ENCODE assay signal across 8 cellular contexts in the genomic region with DNA sequence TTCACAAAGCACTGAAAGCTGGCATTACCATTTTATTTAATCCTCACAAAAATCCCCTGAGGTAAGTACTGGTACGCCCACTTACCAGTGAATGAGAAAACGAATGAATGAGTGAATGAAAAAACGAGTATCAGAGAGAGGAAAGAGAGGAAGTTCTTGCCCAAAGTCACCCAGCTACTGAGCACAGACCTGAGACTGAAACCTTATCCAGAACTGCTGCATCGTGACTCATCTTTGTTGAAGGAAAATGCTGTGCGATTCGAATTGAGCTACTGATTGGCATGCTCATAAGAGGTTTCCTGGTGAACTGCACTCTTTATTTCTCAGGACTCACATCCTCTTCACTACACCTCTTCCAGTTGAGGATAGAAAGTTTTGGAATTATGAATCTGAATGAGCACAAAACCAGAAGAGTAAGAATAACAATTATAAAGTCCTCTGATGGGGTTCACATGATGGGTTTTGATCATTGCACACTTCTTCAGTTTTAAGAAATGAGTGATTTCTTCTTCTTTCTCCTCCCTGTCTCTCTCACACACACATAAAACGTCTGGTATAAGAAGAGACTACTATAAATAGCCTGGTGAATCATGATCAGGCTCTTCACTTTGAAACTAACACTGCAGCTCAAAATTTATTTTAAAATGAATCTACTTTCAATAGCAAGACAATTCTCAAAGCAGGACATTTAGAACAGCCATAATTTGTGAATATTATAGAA. TPM values are rescaled to one million over a fixed set of nuclear protein-coding genes. Genes with fewer than 3 reads are reported as not detected.
DNase-seq lines count a peak whose midpoint lies in the region; ATAC-seq, FAIRE-seq and TF ChIP-seq lines count a peak whose summit lies in the region.

No MANE protein-coding gene starts in this region.

- DNase-seq in A549 (ENCODE audit: low read depth in 1 of 2, low spot score in 1 of 2) (peak in 1 of 2 experiments; percentile 3), kidney epithelial cell (ENCODE audit: low read depth) (peak; percentile 61), colonic mucosa (no peak), activated gamma-delta T cell treated with Interleukin-2 at 50 U/mL for 16 hours (no peak), NCI-H1436 treated with DMSO at 0.1 percent for 48 hours (lab: John Stamatoyannopoulos, UW) (no peak)
- peak; percentile 59 for DNase-seq in activated CD8-positive, alpha-beta T cell treated with anti-CD3 and anti-CD28 coated beads for 36 hours

- TF ChIP-seq EP300 in A549 (IDR thresholded peaks at IDR 0.05) = no peak

- H3K4me1 ChIP-seq in A549 = no peaks in the 10 kb centered on the region
- H3K4me1 ChIP-seq in colonic mucosa = no peaks in the 10 kb centered on the region

- peaks cover 71% of the 10 kb centered on the region for H3K36me3 Mint-ChIP-seq in activated CD8-positive, alpha-beta T cell treated with anti-CD3 and anti-CD28 coated beads for 36 hours (ENCODE audit: low read depth)

- H3K27ac ChIP-seq in A549 (no peak overlapping the region), colonic mucosa (no peak overlapping the region)

- POLR2A ChIA-PET in A549 (lab: Yijun Ruan, JAX) = no interaction called here
- POLR2A ChIA-PET in activated CD8-positive, alpha-beta T cell treated with anti-CD3 and anti-CD28 coated beads for 36 hours (lab: Charles Lee) = interaction anchor here (0.6 to 3.7 kb wide), 14 partner anchors 11 to 169 kb away, joined by 3 to 23 read pairs (median 4); partner anchors contain the start of genes IL12RB2 and SERBP1

- no peak overlapping the region for H3K4me2 ChIP-seq in A549

- intact Hi-C loops in activated CD8-positive, alpha-beta T cell treated with anti-CD3 and anti-CD28 coated beads for 36 hours (cut with micrococcal nuclease) = loop anchor here (5.0 to 10.0 kb wide), 3 partner anchors 78 to 345 kb away; partner anchors contain the start of gene GADD45A
- intact Hi-C loops in colonic mucosa (cut with DNase I) = no loop called here

- H3K27ac Mint-ChIP-seq in activated CD8-positive, alpha-beta T cell treated with anti-CD3 and anti-CD28 coated beads for 36 hours = peak overlapping the region; percentile 89

- H3K9me3 Mint-ChIP-seq in activated CD8-positive, alpha-beta T cell treated with anti-CD3 and anti-CD28 coated beads for 36 hours = peaks cover 3% of the 10 kb centered on the region

- H3K4me3 Mint-ChIP-seq in activated CD8-positive, alpha-beta T cell treated with anti-CD3 and anti-CD28 coated beads for 36 hours = peak overlapping the region; percentile 2

- TF ChIP-seq CTCF in A549 (IDR thresholded peaks at IDR 0.05) (no peak), kidney epithelial cell (IDR thresholded peaks at IDR 0.05; ENCODE audit: insufficient read depth, low read length, poor library complexity, severe bottlenecking) (no peak), colonic mucosa (IDR thresholded peaks at IDR 0.05) (no peak)
- TF ChIP-seq CTCF in activated CD8-positive, alpha-beta T cell treated with anti-CD3 and anti-CD28 coated beads for 36 hours (IDR thresholded peaks at IDR 0.05) = no peak

- H3K4me1 Mint-ChIP-seq in activated CD8-positive, alpha-beta T cell treated with anti-CD3 and anti-CD28 coated beads for 36 hours (ENCODE audit: low read depth) = peaks cover 83% of the 10 kb centered on the region

- no peak for TF ChIP-seq RAD21 in A549 (conservative IDR thresholded peaks at IDR 0.05 in 1 of 2, IDR thresholded peaks at IDR 0.05 in 1 of 2)

- H3K27me3 Mint-ChIP-seq in activated CD8-positive, alpha-beta T cell treated with anti-CD3 and anti-CD28 coated beads for 36 hours = no peaks in the 10 kb centered on the region

- no peak for TF ChIP-seq POLR2A in A549 (IDR thresholded peaks at IDR 0.05; ENCODE audit: low read length)

- peak; percentile 39 to 40; a peak in 2 of 6 replicates for ATAC-seq in A549
- ATAC-seq in GM19023 (IDR thresholded peaks at IDR 0.05; ENCODE audit: unreplicated experiment) = peak; percentile 40
- peak; percentile 30 for ATAC-seq in HG03469 (IDR thresholded peaks at IDR 0.05; ENCODE audit: unreplicated experiment)
- peak; percentile 65 for ATAC-seq in activated CD8-positive, alpha-beta T cell treated with anti-CD3 and anti-CD28 coated beads for 36 hours

- WGBS in A549 (ENCODE audit: missing lambda C conversion rate) = 43% methylated on average over 7 of the region's 7 CpGs

- H3K9ac ChIP-seq in colonic mucosa (ENCODE audit: low read depth in 2 of 2, low read length in 2 of 2) = no peak overlapping the region

- no peak for FAIRE-seq in A549 (lab: Jason Lieb, UNC)

- CTCF ChIA-PET in A549 (lab: Yijun Ruan, JAX) = interaction anchor here (0.6 to 3.1 kb wide), 4 partner anchors 8 to 195 kb away, joined by 3 to 10 read pairs (median 4); no protein-coding TSS in a partner anchor
- CTCF ChIA-PET in activated CD8-positive, alpha-beta T cell treated with anti-CD3 and anti-CD28 coated beads for 36 hours (lab: Charles Lee) = interaction anchor here (0.9 to 2.1 kb wide), 8 partner anchors 17 to 193 kb away, joined by 3 to 9 read pairs (median 4); no protein-coding TSS in a partner anchor

- no peaks in the 10 kb centered on the region for H3K27me3 ChIP-seq in kidney epithelial cell (ENCODE audit: control insufficient read depth, insufficient read depth, low read length)
- H3K27me3 ChIP-seq in colonic mucosa = no peaks in the 10 kb centered on the region

- H3K4me3 ChIP-seq in A549 = no peak overlapping the region
- no peak overlapping the region for H3K4me3 ChIP-seq in kidney epithelial cell (ENCODE audit: low read depth, low read length)
- H3K4me3 ChIP-seq in colonic mucosa = no peak overlapping the region

- H3K9me3 ChIP-seq in A549 (no peaks in the 10 kb centered on the region), colonic mucosa (no peaks in the 10 kb centered on the region)

- H3K36me3 ChIP-seq in kidney epithelial cell (ENCODE audit: control insufficient read depth, insufficient read depth, low read length) = no peaks in the 10 kb centered on the region
- no peaks in the 10 kb centered on the region for H3K36me3 ChIP-seq in colonic mucosa

TF ChIP-seq in A549, 52 proteins besides CTCF, POLR2A, EP300 and RAD21:
- TF ChIP-seq KDM1A (IDR thresholded peaks at IDR 0.05; ENCODE audit: low read depth) (no peak), SMC3 (IDR thresholded peaks at IDR 0.05) (no peak), EHMT2 (IDR thresholded peaks at IDR 0.05; ENCODE audit: low read depth) (no peak), HEYL (CRISPR knock-in tag; IDR thresholded peaks at IDR 0.05) (no peak), ESRRA (IDR thresholded peaks at IDR 0.05; ENCODE audit: borderline replicate concordance, low read length) (no peak)

RNA-seq across cellular contexts. Expression of gene IL12RB2, which starts 32.1 kb away (rescaled TPM):
- not detected in 2 replicates for polyA plus RNA-seq in A549 (2011; rRNA removed)
- not detected in 2 replicates for polyA plus RNA-seq in A549 (2012; cell fraction: cytosol; rRNA removed)
- not detected in 2 replicates for polyA plus RNA-seq in A549 (2012; cell fraction: nucleus; rRNA removed)
- not detected in 3 replicates for polyA plus RNA-seq in A549 (2017; fragmentation: RNase III; extraction: RNeasy Plus Mini Kit Qiagen cat#74134 plus additional on column Dnase treatment)
- not detected in 2 replicates for polyA minus RNA-seq in A549 (2011; rRNA and poly(A)+ RNA removed)
- 10 to 100 TPM; 29.1 to 29.7 TPM for total RNA-seq in activated CD8-positive, alpha-beta T cell treated with anti-CD3 and anti-CD28 coated beads for 36 hours
- 0.17 and 0.55 TPM in 2 replicates for total RNA-seq in kidney epithelial cell
- under 1 TPM; 0.48 to 0.62 TPM for total RNA-seq in colonic mucosa

Comparison
In these comparisons a context has a peak if more than half of its experiments do, and no peak if none do; other contexts are left out.
1. DNase-seq: peak in activated CD8-positive, alpha-beta T cell treated with anti-CD3 and anti-CD28 coated beads for 36 hours (single experiment) and kidney epithelial cell (single experiment); none in colonic mucosa (single experiment), activated gamma-delta T cell treated with Interleukin-2 at 50 U/mL for 16 hours (single experiment) and NCI-H1436 treated with DMSO at 0.1 percent for 48 hours (single experiment).
2. RNA of gene IL12RB2, which starts 32.1 kb away (total RNA-seq): 29.1 to 29.7 TPM in activated CD8-positive, alpha-beta T cell treated with anti-CD3 and anti-CD28 coated beads for 36 hours; 0.48 to 0.62 TPM in colonic mucosa and 0.17 to 0.55 TPM in kidney epithelial cell; every median in the first group is over 10 times any median in the second.
3. Peak in every context shown above with its lines, with median percentiles within 50 percentile points of each other: ATAC-seq.